In the genomic region with DNA sequence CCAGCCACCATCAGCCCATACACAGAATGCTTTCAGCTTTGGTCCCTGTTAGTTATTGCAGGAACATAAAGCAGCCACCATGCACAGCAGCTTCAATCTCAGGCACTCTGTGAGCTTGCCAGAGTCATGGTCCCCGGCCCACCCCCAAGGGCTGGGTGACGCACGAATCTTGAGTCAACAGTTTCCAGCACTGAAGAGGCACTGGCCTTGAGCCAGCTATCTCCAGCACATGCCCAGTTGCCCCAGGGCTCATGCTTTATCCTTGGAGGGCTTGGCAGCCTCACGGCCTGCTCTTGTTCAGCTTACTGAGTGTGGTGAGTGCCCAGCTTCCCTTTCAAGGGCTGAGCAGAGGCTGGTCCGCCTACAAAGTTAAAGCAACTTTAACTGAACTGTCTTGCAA, we compare ENCODE assay signal across 1 cellular context.
A peak's percentile ranks its signal among the peaks of the same experiment; 100 is the strongest.
TF ChIP-seq lines count a peak whose summit lies in the region.

No MANE protein-coding gene starts in this region.

TF ChIP-seq in HEK293, 187 proteins besides CTCF, POLR2A, EP300 and RAD21 (continued from another document):
- TF ChIP-seq ZNF704 (tag by site-specific recombination; IDR thresholded peaks at IDR 0.05) = no peak
- TF ChIP-seq ZNF211 (tag by site-specific recombination; IDR thresholded peaks at IDR 0.05; ENCODE audit: low read depth) = no peak
- TF ChIP-seq WT1 (tag by site-specific recombination; IDR thresholded peaks at IDR 0.05) = 0 out of 2 replicates have a peak, but pooled peaks have one; percentile 12
- no peak for TF ChIP-seq ZNF138 (tag by site-specific recombination; IDR thresholded peaks at IDR 0.05; ENCODE audit: borderline replicate concordance)
- TF ChIP-seq ZNF10 (tag by site-specific recombination; IDR thresholded peaks at IDR 0.05) = no peak
- TF ChIP-seq ZNF621 (tag by site-specific recombination; IDR thresholded peaks at IDR 0.05) = no peak
- TF ChIP-seq SCRT2 (tag by site-specific recombination; IDR thresholded peaks at IDR 0.05) = peak; percentile 85
- no peak for TF ChIP-seq ZNF645 (tag by site-specific recombination; IDR thresholded peaks at IDR 0.05)
- TF ChIP-seq ZNF530 (tag by site-specific recombination; IDR thresholded peaks at IDR 0.05; ENCODE audit: low read depth) = no peak
- TF ChIP-seq SP2 (tag by site-specific recombination; IDR thresholded peaks at IDR 0.05) = no peak
- TF ChIP-seq ZNF146 (tag by site-specific recombination; IDR thresholded peaks at IDR 0.05) = no peak
- TF ChIP-seq ZNF555 (tag by site-specific recombination; conservative IDR thresholded peaks at IDR 0.05) = no peak
- peak; percentile 82 for TF ChIP-seq ZNF335 (tag by site-specific recombination; conservative IDR thresholded peaks at IDR 0.05)
- no peak for TF ChIP-seq ZNF16 (tag by site-specific recombination; IDR thresholded peaks at IDR 0.05; ENCODE audit: low read depth)
- peak; percentile 87 for TF ChIP-seq ZBTB8A (tag by site-specific recombination; IDR thresholded peaks at IDR 0.05)
- TF ChIP-seq ZNF473 (tag by site-specific recombination; IDR thresholded peaks at IDR 0.05) = no peak
- peak; percentile 26; the same call in 1 of the 2 replicates for TF ChIP-seq OSR2 (tag by site-specific recombination; IDR thresholded peaks at IDR 0.05)
- TF ChIP-seq ZBTB26 (tag by site-specific recombination; optimal IDR thresholded peaks at IDR 0.05) = no peak
- TF ChIP-seq ZNF560 (tag by site-specific recombination; IDR thresholded peaks at IDR 0.05; ENCODE audit: borderline replicate concordance) = no peak
- TF ChIP-seq ZNF701 (tag by site-specific recombination; IDR thresholded peaks at IDR 0.05) = no peak
- TF ChIP-seq ZNF202 (tag by site-specific recombination; IDR thresholded peaks at IDR 0.05; ENCODE audit: borderline replicate concordance) = no peak
- TF ChIP-seq ZNF629 (tag by site-specific recombination; IDR thresholded peaks at IDR 0.05) = peak; percentile 86
TF ChIP-seq in HEK293: peak in this region for 23.
